In genomic region chr19:5665781-5666513, GRCh38 we compare ENCODE assay signal across 1 cellular context.
TF ChIP-seq lines count a peak whose summit lies in the region.

No MANE protein-coding gene starts in this region.

TF ChIP-seq in HepG2, 621 proteins besides CTCF, POLR2A, EP300 and RAD21:
- TF ChIP-seq TOE1 (CRISPR knock-in tag; IDR thresholded peaks at IDR 0.05) (no peak), ETV5 (CRISPR knock-in tag; IDR thresholded peaks at IDR 0.05; ENCODE audit: borderline replicate concordance) (no peak), AGO2 (optimal IDR thresholded peaks at IDR 0.05; ENCODE audit: low read depth, low read length) (no peak), GATAD2A (CRISPR knock-in tag; IDR thresholded peaks at IDR 0.05) (no peak), FOXA1 (IDR thresholded peaks at IDR 0.05) (no peak), FOXA1 (CRISPR knock-in tag; IDR thresholded peaks at IDR 0.05) (0 out of 2 replicates have a peak, but pooled peaks have one; percentile 20), AKAP8 (CRISPR knock-in tag; IDR thresholded peaks at IDR 0.05) (0 out of 2 replicates have a peak, but pooled peaks have one; percentile 50), STAG1 (CRISPR knock-in tag; IDR thresholded peaks at IDR 0.05) (peak; percentile 14; the same call in 1 of the 2 replicates), GABPA (IDR thresholded peaks at IDR 0.05; ENCODE audit: low read depth, low read length) (no peak), GABPA (CRISPR knock-in tag; IDR thresholded peaks at IDR 0.05; ENCODE audit: low read depth) (no peak), MXI1 (IDR thresholded peaks at IDR 0.05; ENCODE audit: borderline replicate concordance, low read depth, low read length) (peak; percentile 62; the same call in 1 of the 3 replicates), RARA (CRISPR knock-in tag; IDR thresholded peaks at IDR 0.05) (peak; percentile 35; the same call in 1 of the 2 replicates), HDAC6 (IDR thresholded peaks at IDR 0.05; ENCODE audit: low read depth, low read length) (no peak), ZBTB7A (CRISPR knock-in tag; IDR thresholded peaks at IDR 0.05) (no peak), HBP1 (CRISPR knock-in tag; IDR thresholded peaks at IDR 0.05; ENCODE audit: low read depth) (no peak), ZNF121 (CRISPR knock-in tag; IDR thresholded peaks at IDR 0.05) (peak; percentile 72), ZFY (CRISPR knock-in tag; IDR thresholded peaks at IDR 0.05) (no peak), MNT (IDR thresholded peaks at IDR 0.05) (peak; percentile 74), MYC (CRISPR knock-in tag; IDR thresholded peaks at IDR 0.05; ENCODE audit: borderline replicate concordance) (0 out of 2 replicates have a peak, but pooled peaks have one; percentile 17), NR2F6 (IDR thresholded peaks at IDR 0.05) (no peak), NR2F6 (CRISPR knock-in tag; IDR thresholded peaks at IDR 0.05) (peak; percentile 37; the same call in 1 of the 2 replicates), MED1 (CRISPR knock-in tag; IDR thresholded peaks at IDR 0.05) (0 out of 2 replicates have a peak, but pooled peaks have one; percentile 31), CEBPG (CRISPR knock-in tag; IDR thresholded peaks at IDR 0.05) (no peak), FOXK1 (CRISPR knock-in tag; IDR thresholded peaks at IDR 0.05; ENCODE audit: borderline replicate concordance, low read depth) (no peak), HDAC1 (CRISPR knock-in tag; IDR thresholded peaks at IDR 0.05) (no peak), THAP11 (CRISPR knock-in tag; IDR thresholded peaks at IDR 0.05) (peak; percentile 39; the same call in 1 of the 2 replicates), SMAD9 (CRISPR knock-in tag; IDR thresholded peaks at IDR 0.05) (no peak), SAP130 (CRISPR knock-in tag; IDR thresholded peaks at IDR 0.05; ENCODE audit: low read depth) (peak; percentile 70), MAF1 (CRISPR knock-in tag; IDR thresholded peaks at IDR 0.05; ENCODE audit: borderline replicate concordance) (no peak), ZNF331 (CRISPR knock-in tag; IDR thresholded peaks at IDR 0.05) (0 out of 2 replicates have a peak, but pooled peaks have one; percentile 25), ZFAT (CRISPR knock-in tag; conservative IDR thresholded peaks at IDR 0.05) (no peak), AHR (CRISPR knock-in tag; IDR thresholded peaks at IDR 0.05) (no peak), RBM22 (optimal IDR thresholded peaks at IDR 0.05; ENCODE audit: low read length) (peak; percentile 9), NKX3-1 (CRISPR knock-in tag; IDR thresholded peaks at IDR 0.05) (no peak), TCF7 (IDR thresholded peaks at IDR 0.05; ENCODE audit: low read depth) (no peak)
- TF ChIP-seq, protein P1, sequence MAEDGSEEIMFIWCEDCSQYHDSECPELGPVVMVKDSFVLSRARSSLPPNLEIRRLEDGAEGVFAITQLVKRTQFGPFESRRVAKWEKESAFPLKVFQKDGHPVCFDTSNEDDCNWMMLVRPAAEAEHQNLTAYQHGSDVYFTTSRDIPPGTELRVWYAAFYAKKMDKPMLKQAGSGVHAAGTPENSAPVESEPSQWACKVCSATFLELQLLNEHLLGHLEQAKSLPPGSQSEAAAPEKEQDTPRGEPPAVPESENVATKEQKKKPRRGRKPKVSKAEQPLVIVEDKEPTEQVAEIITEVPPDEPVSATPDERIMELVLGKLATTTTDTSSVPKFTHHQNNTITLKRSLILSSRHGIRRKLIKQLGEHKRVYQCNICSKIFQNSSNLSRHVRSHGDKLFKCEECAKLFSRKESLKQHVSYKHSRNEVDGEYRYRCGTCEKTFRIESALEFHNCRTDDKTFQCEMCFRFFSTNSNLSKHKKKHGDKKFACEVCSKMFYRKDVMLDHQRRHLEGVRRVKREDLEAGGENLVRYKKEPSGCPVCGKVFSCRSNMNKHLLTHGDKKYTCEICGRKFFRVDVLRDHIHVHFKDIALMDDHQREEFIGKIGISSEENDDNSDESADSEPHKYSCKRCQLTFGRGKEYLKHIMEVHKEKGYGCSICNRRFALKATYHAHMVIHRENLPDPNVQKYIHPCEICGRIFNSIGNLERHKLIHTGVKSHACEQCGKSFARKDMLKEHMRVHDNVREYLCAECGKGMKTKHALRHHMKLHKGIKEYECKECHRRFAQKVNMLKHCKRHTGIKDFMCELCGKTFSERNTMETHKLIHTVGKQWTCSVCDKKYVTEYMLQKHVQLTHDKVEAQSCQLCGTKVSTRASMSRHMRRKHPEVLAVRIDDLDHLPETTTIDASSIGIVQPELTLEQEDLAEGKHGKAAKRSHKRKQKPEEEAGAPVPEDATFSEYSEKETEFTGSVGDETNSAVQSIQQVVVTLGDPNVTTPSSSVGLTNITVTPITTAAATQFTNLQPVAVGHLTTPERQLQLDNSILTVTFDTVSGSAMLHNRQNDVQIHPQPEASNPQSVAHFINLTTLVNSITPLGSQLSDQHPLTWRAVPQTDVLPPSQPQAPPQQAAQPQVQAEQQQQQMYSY (CRISPR knock-in tag; IDR thresholded peaks at IDR 0.05) = no peak
- TF ChIP-seq, protein P2, sequence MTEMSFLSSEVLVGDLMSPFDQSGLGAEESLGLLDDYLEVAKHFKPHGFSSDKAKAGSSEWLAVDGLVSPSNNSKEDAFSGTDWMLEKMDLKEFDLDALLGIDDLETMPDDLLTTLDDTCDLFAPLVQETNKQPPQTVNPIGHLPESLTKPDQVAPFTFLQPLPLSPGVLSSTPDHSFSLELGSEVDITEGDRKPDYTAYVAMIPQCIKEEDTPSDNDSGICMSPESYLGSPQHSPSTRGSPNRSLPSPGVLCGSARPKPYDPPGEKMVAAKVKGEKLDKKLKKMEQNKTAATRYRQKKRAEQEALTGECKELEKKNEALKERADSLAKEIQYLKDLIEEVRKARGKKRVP (CRISPR knock-in tag; IDR thresholded peaks at IDR 0.05) = no peak
- TF ChIP-seq, protein P3, sequence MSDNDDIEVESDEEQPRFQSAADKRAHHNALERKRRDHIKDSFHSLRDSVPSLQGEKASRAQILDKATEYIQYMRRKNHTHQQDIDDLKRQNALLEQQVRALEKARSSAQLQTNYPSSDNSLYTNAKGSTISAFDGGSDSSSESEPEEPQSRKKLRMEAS (IDR thresholded peaks at IDR 0.05) = peak; percentile 41; the same call in 1 of the 2 replicates
